ENCODE assay signal across 8 cellular contexts in the genomic region with DNA sequence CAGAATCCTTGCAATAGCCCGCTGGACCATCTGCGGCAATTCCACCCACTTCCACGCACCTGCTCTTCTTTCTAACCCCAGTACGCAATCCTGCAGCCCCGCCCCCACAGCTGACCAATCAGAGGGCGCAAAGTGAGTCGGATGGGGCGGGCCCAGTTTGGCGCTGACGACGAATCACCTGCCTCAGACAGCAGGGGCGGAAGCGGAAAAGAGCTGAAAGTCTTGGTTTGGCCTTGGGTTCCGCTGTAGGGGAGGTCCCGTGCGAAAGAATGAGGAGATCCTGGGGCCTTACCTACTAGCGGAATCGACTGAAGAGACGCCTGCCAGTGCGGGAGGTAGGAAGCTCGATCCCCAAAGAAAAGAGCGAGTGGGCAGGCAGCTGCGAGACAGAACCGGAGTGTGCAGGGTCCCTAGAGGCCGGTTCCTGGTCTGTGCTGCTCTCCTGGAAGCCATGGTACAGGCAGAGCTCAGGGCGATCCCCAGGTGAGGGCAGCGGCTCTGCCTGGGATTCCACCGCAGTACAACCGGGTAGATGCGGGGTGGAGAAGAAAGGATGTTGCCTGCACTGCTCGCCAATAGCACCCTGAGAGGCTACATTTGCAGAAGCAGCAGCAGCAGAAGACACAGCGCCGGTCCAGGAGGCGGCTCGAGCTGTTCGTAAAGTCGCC. TPM values are rescaled to one million over a fixed set of nuclear protein-coding genes. Genes with fewer than 3 reads are reported as not detected.
A peak's percentile ranks its signal among the peaks of the same experiment; 100 is the strongest.
DNase-seq lines count a peak whose midpoint lies in the region; ATAC-seq, FAIRE-seq and TF ChIP-seq lines count a peak whose summit lies in the region.

A gene (plus strand): TSS at position 225 of the 668 bp plus-strand sequence. CDS start 560 bp downstream, outside the sequence.

- H3F3A ChIP-seq in Loucy (ENCODE audit: low read depth) = no peaks in the 10 kb centered on the region

- peaks cover 38% of the 10 kb centered on the region for H3K79me2 ChIP-seq in Loucy (ENCODE audit: insufficient read depth, low read length)

- H3K9me3 Mint-ChIP-seq in natural killer cell = no peaks in the 10 kb centered on the region

- peaks cover 9 to 32% of the 10 kb centered on the region in 2 donors for H3K27me3 Mint-ChIP-seq in natural killer cell (ENCODE audit: low read depth in 2 of 2)

- peak; percentile 77 for TF ChIP-seq POLR2A in H54 (IDR thresholded peaks at IDR 0.05; ENCODE audit: low read depth, low read length)
- peak; percentile 94 for TF ChIP-seq POLR2A in Raji (IDR thresholded peaks at IDR 0.05; ENCODE audit: insufficient read depth, low read depth, low read length)

- H3K36me3 ChIP-seq in Loucy (ENCODE audit: insufficient read depth, low read length) = no peaks in the 10 kb centered on the region

- TF ChIP-seq CTCF in Loucy (conservative IDR thresholded peaks at IDR 0.05; ENCODE audit: low read length) = no peak
- no peak for TF ChIP-seq CTCF in natural killer cell (IDR thresholded peaks at IDR 0.05)

- H3K4me3 Mint-ChIP-seq in natural killer cell = peak within 1 kb of the TSS; percentile 99

- H3K9ac ChIP-seq in Loucy (ENCODE audit: low read depth, low read length, poor library complexity, severe bottlenecking) = peak within 1 kb of the TSS; percentile 79

- peaks cover 33% of the 10 kb centered on the region for H3K27me3 ChIP-seq in Loucy (ENCODE audit: insufficient read depth, low read length, poor library complexity, severe bottlenecking)

- DNase-seq in EL (peak; percentile 96), H54 (ENCODE audit: insufficient read length, low spot score) (peak; percentile 54), fibroblast of peridontal ligament (ENCODE audit: extremely low read depth) (peak; percentile 88), natural killer cell (peak; percentile 99)
- DNase-seq in activated T-helper 9 cell treated with anti-CD3 and anti-CD28 coated beads, Interleukin-2, amount 50 U/mL, for 16 hours (ENCODE audit: low read depth) = peak; percentile 98
- DNase-seq in stimulated activated naive CD4-positive, alpha-beta T cell treated with Interleukin-2 at 50 U/mL for 16 hours (lab: John Stamatoyannopoulos, UW) = peak; percentile 99

- H3K4me2 ChIP-seq in Loucy (ENCODE audit: low read depth, low read length, poor library complexity, severe bottlenecking) = peak within 1 kb of the TSS; percentile 77

- H3K9me3 ChIP-seq in Loucy (ENCODE audit: insufficient read depth, low read depth, low read length) = no peaks in the 10 kb centered on the region

- H3K27ac Mint-ChIP-seq in natural killer cell = peak within 1 kb of the TSS; percentile 96 to 99

- H3K4me3 ChIP-seq in Loucy (ENCODE audit: low read length, poor library complexity, severe bottlenecking) = peak within 1 kb of the TSS; percentile 95

- H2AFZ ChIP-seq in Loucy (ENCODE audit: low read length) = peak within 1 kb of the TSS; percentile 94

- H3K4me1 Mint-ChIP-seq in natural killer cell = peaks cover 30% of the 10 kb centered on the region in 2 donors

- H3K36me3 Mint-ChIP-seq in natural killer cell = peaks cover 8% of the 10 kb centered on the region

- ATAC-seq in natural killer cell = peak; percentile 94 to 99 (median 96)

- intact Hi-C loops in natural killer cell (cut with micrococcal nuclease) = loop anchor here (1.0 kb wide), 2 partner anchors 67 to 250 kb away; a partner anchor contains a TSS

- FAIRE-seq in H54 (lab: Jason Lieb, UNC) = peak; percentile 96

- H4K20me1 ChIP-seq in Loucy (ENCODE audit: insufficient read depth, low read length, poor library complexity, severe bottlenecking) = peaks cover 17% of the 10 kb centered on the region

- no peaks in the 10 kb centered on the region for H3K9me2 ChIP-seq in Loucy (replicated peaks; ENCODE audit: low read depth, low read length)

- H3K4me1 ChIP-seq in Loucy (ENCODE audit: insufficient read depth, low read length, poor library complexity, severe bottlenecking) = peaks cover 37% of the 10 kb centered on the region

RNA-seq across cellular contexts. Expression of the gene that starts here (rescaled TPM):
- total RNA-seq in natural killer cell = 10 to 100 TPM; 14.4 to 15.5 (median 15.1) TPM

Comparison
In these comparisons a context has a peak if more than half of its experiments do, and no peak if none do; other contexts are left out.
1. Peak in every context shown above with its lines: DNase-seq, ATAC-seq and H3K4me3 ChIP-seq.